ENCODE assay signal across 18 cellular contexts in the genomic region with DNA sequence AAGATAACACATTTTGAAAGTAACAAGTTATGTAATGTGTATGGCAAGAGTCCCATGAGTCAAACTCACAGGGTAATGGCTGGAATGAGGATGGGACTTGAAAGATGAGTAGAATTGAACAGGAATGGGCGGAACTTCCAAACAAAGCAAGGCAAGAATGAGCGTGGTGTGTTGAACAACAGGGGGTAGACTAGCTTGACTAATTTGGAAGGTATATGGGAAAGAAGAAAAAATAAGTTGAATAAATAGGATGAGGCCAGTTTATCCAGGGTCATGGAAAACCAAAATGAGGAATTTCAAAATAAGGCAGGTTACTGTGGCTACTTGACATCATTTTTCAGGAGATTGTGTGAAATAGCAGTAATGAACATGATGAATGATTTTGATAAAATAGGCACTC. TPM values are rescaled to one million over a fixed set of nuclear protein-coding genes. Genes with fewer than 3 reads are reported as not detected.
A peak's percentile ranks its signal among the peaks of the same experiment; 100 is the strongest.
DNase-seq lines count a peak whose midpoint lies in the region; ATAC-seq, FAIRE-seq and TF ChIP-seq lines count a peak whose summit lies in the region.
"Had no signal": no experiment of that assay in that cellular context is flagged by ENCODE, and none has a peak within 500 bp of the region (broad histone marks: within the 10 kb centered on the region; RNA-seq: fewer than 3 reads in every experiment).

No MANE protein-coding gene starts in this region.

- CTCF ChIA-PET in MCF 10A (lab: Yijun Ruan, JAX): no interaction called here
- CTCF ChIA-PET in H1 (lab: Charles Lee; ENCODE audit: partially characterized antibody): no interaction called here

- H3K79me2 ChIP-seq in H1 (ENCODE audit: control insufficient read depth in 1 of 2, insufficient read depth in 2 of 2, low read length in 2 of 2): 0 out of 4 replicates have a peak, but pooled peaks cover 0 to 4% of the 10 kb centered on the region in 2 experiments

- H3K4me1 ChIP-seq in breast epithelium: peaks cover 0 to 6% of the 10 kb centered on the region in 2 donors
- H3K4me1 ChIP-seq in H1 (replicated peaks in 1 of 4; ENCODE audit: control insufficient read depth in 3 of 4, insufficient read depth in 4 of 4, low read length in 3 of 4): peaks cover 3 to 28% (median 25%) of the 10 kb centered on the region in 4 experiments; a peak in 6 of 7 replicates

- H2AFZ ChIP-seq in H1 (ENCODE audit: low read length): no peak overlapping the region

- no peak overlapping the region for H3K14ac ChIP-seq in H1 (ENCODE audit: insufficient read length)

- no peaks in the 10 kb centered on the region for H3K79me1 ChIP-seq in H1 (ENCODE audit: low read depth, low read length)

- no peak for TF ChIP-seq CTCF in MCF 10A (IDR thresholded peaks at IDR 0.05; ENCODE audit: unreplicated experiment)
- TF ChIP-seq CTCF in breast epithelium (IDR thresholded peaks at IDR 0.05): no peak
- TF ChIP-seq CTCF in H1 (IDR thresholded peaks at IDR 0.05; ENCODE audit: control extremely low read depth in 1 of 3, insufficient read depth in 1 of 3, low read depth in 1 of 3, low read length in 3 of 3): no peak

- TF ChIP-seq POLR2A in breast epithelium (IDR thresholded peaks at IDR 0.05) (no peak), H1 (IDR thresholded peaks at IDR 0.05; ENCODE audit: control extremely low read depth in 1 of 2, low read depth in 2 of 2, low read length in 2 of 2) (no peak; a peak in 1 of 3 replicates)

- peak overlapping the region; percentile 96 for H4K91ac ChIP-seq in H1 (replicated peaks; ENCODE audit: insufficient read length, low read length)

- H3K36me3 ChIP-seq in breast epithelium: no peaks in the 10 kb centered on the region
- H3K36me3 ChIP-seq in H1 (ENCODE audit: control insufficient read depth in 2 of 4, insufficient read depth in 4 of 4, low read length in 3 of 4): no peaks in the 10 kb centered on the region
- H3K36me3 ChIP-seq: BLaER1 treated with 17β-estradiol and CSF1 and Interleukin-3, amounts not matched to agents 10 nM and 100 nM had no signal

- intact Hi-C loops in MCF 10A (cut with micrococcal nuclease): loop anchor here (5.0 kb wide), 1 partner anchor 204 kb away; no protein-coding TSS in a partner anchor
- intact Hi-C loops in breast epithelium (cut with DNase I; ENCODE audit: low total_unique reads): no loop called here

- no peak for ATAC-seq in HG03520 (IDR thresholded peaks at IDR 0.05; ENCODE audit: unreplicated experiment)

- H3K18ac ChIP-seq in H1 (ENCODE audit: extremely low read depth, low read length): no peak overlapping the region

- TF ChIP-seq RAD21 in H1 (IDR thresholded peaks at IDR 0.05 in 1 of 2, conservative IDR thresholded peaks at IDR 0.05 in 1 of 2; ENCODE audit: low read depth in 2 of 2, low read length in 2 of 2): no peak

- no peaks in the 10 kb centered on the region for H3K9me3 ChIP-seq in breast epithelium
- no peaks in the 10 kb centered on the region for H3K9me3 ChIP-seq in H1 (ENCODE audit: insufficient read depth in 2 of 2, low read depth in 1 of 2, low read length in 1 of 2)
- H3K9me3 ChIP-seq: BLaER1 treated with 17β-estradiol and CSF1 and Interleukin-3, amounts not matched to agents 10 nM and 100 nM; SJSA1 had no signal

- no peaks in the 10 kb centered on the region for H3K9me3 Mint-ChIP-seq in MCF 10A (ENCODE audit: unreplicated experiment)

- peak overlapping the region; percentile 67 for H4K5ac ChIP-seq in H1 (ENCODE audit: insufficient read length, low read depth, low read length)

- 0 out of 2 replicates have a peak overlapping the region, but pooled peaks have one; percentile 62 for H2BK20ac ChIP-seq in H1 (ENCODE audit: low read length)

- H3K27ac ChIP-seq in breast epithelium (no peak overlapping the region), H1 (ENCODE audit: low read depth, low read length) (peak overlapping the region; percentile 31; the same call in 1 of the 2 replicates)
- H3K27ac ChIP-seq: 22Rv1; BLaER1 treated with 17β-estradiol and CSF1 and Interleukin-3, amounts not matched to agents 10 nM and 100 nM; RWPE1; SJSA1 had no signal

- H3K4ac ChIP-seq in H1 (replicated peaks; ENCODE audit: insufficient read length, low read depth, low read length): no peak overlapping the region

- peak; percentile 70 for FAIRE-seq in H1 (lab: Jason Lieb, UNC)
- FAIRE-seq: GM18507, GM19239 had no signal

- no peak overlapping the region for H2AK5ac ChIP-seq in H1 (ENCODE audit: low read depth, low read length)

- H3K56ac ChIP-seq in H1 (replicated peaks; ENCODE audit: insufficient read length, low read depth, low read length): no peak overlapping the region

- H4K8ac ChIP-seq in H1 (ENCODE audit: extremely low read depth, insufficient read depth, low read length): no peak overlapping the region

- no peak overlapping the region for H2BK15ac ChIP-seq in H1 (ENCODE audit: low read length)

- H3K4me3 ChIP-seq in breast epithelium: no peak overlapping the region
- peak overlapping the region in 2 of 4 experiments; percentile 3 to 70; a peak in 2 of 8 replicates for H3K4me3 ChIP-seq in H1 (ENCODE audit: extremely low read depth in 1 of 4, insufficient read depth in 2 of 4, low read depth in 3 of 4, low read length in 4 of 4)
- H3K4me3 ChIP-seq: BLaER1 treated with 17β-estradiol and CSF1 and Interleukin-3, amounts not matched to agents 10 nM and 100 nM; SJSA1 had no signal

- H3K27me3 ChIP-seq in breast epithelium: no peaks in the 10 kb centered on the region
- H3K27me3 ChIP-seq in H1 (replicated peaks in 1 of 4; ENCODE audit: control insufficient read depth in 3 of 4, extremely low read depth in 1 of 4, insufficient read depth in 3 of 4, low read length in 3 of 4): peaks cover 0 to under 1% (median 0%) of the 10 kb centered on the region in 4 experiments; a peak in 1 of 7 replicates
- H3K27me3 ChIP-seq: BLaER1 treated with 17β-estradiol and CSF1 and Interleukin-3, amounts not matched to agents 10 nM and 100 nM; SJSA1 had no signal

- peak; percentile 8 for DNase-seq in MCF 10A (ENCODE audit: unreplicated experiment)
- DNase-seq in breast epithelium (ENCODE audit: low spot score in 2 of 2): no peak
- no peak for DNase-seq in H1 (ENCODE audit: low read depth in 1 of 2, low spot score in 2 of 2)
- DNase-seq in iPS-NIHi11 (ENCODE audit: low spot score): peak; percentile 9
- DNase-seq in NCI-H345 (lab: John Stamatoyannopoulos, UW): no peak
- DNase-seq in HPDE6-E6E7 (ENCODE audit: extremely low spot score): no peak
- no peak for DNase-seq in DMS53 treated with DMSO at 0.1 percent for 48 hours (lab: John Stamatoyannopoulos, UW; ENCODE audit: unreplicated experiment)
- DNase-seq: EL, Kasumi-1, NCI-H1930, NCI-H524 treated with DMSO at 0.1 percent for 48 hours had no signal

- H3K27me3 Mint-ChIP-seq in MCF 10A (ENCODE audit: insufficient read depth, unreplicated experiment): no peaks in the 10 kb centered on the region

- POLR2A ChIA-PET in MCF 10A (lab: Yijun Ruan, JAX) (interaction anchor here (0.7 kb wide), 1 partner anchor 61 kb away, joined by 3 read pairs; no protein-coding TSS in a partner anchor), H1 (lab: Charles Lee; ENCODE audit: partially characterized antibody) (interaction anchor here (0.8 to 1.9 kb wide), 2 partner anchors 39 to 158 kb away, joined by 3 read pairs; no protein-coding TSS in a partner anchor)

- peak overlapping the region; percentile 97 for H2BK120ac ChIP-seq in H1 (replicated peaks; ENCODE audit: low read depth, low read length)

- H3K4me3 Mint-ChIP-seq in MCF 10A (ENCODE audit: unreplicated experiment): no peak overlapping the region

- TF ChIP-seq EP300 in H1 (IDR thresholded peaks at IDR 0.05; ENCODE audit: borderline replicate concordance in 1 of 2, low read depth in 2 of 2, low read length in 2 of 2): no peak

- no peak overlapping the region for H3K23ac ChIP-seq in H1 (ENCODE audit: insufficient read length)

- no TSS peak for BruUV-seq in MCF 10A (replicated peaks; lab: Mats Ljungman, UMichigan)

- peak overlapping the region; percentile 32; the same call in 1 of the 2 replicates for H2BK12ac ChIP-seq in H1 (ENCODE audit: low read depth, low read length)

- H3K4me1 Mint-ChIP-seq in MCF 10A (ENCODE audit: insufficient read depth, unreplicated experiment): peaks cover 17% of the 10 kb centered on the region

- H4K20me1 ChIP-seq in H1 (replicated peaks in 1 of 2; ENCODE audit: control insufficient read depth in 1 of 2, insufficient read depth in 2 of 2, low read length in 2 of 2): no peaks in the 10 kb centered on the region
- H4K20me1 ChIP-seq: BLaER1 treated with 17β-estradiol and CSF1 and Interleukin-3, amounts not matched to agents 10 nM and 100 nM had no signal

- peak overlapping the region; percentile 49 to 96 for H3K4me2 ChIP-seq in H1 (ENCODE audit: insufficient read depth in 1 of 2, low read depth in 2 of 2, low read length in 2 of 2)
- H3K4me2 ChIP-seq: BLaER1 treated with 17β-estradiol and CSF1 and Interleukin-3, amounts not matched to agents 10 nM and 100 nM had no signal

- no peak overlapping the region for H3K27ac Mint-ChIP-seq in MCF 10A (ENCODE audit: low read depth, unreplicated experiment)

- H3K9ac ChIP-seq in H1 (replicated peaks in 1 of 4; ENCODE audit: extremely low read depth in 1 of 4, low read depth in 3 of 4, low read length in 3 of 4): no peak overlapping the region
- H3K9ac ChIP-seq: BLaER1 treated with 17β-estradiol and CSF1 and Interleukin-3, amounts not matched to agents 10 nM and 100 nM had no signal

- H3K36me3 Mint-ChIP-seq in MCF 10A (ENCODE audit: insufficient read depth, unreplicated experiment): peaks cover 10% of the 10 kb centered on the region

- WGBS in H1 (ENCODE audit: extremely low coverage in 1 of 2, insufficient coverage in 1 of 2, insufficient read length in 1 of 2, insufficient replicate concordance in 2 of 2, low coverage in 1 of 2, low lambda C conversion rate in 2 of 2, missing lambda C conversion rate in 1 of 2), 2 experiments: 11% methylated on average over 2 of the region's 2 CpGs; no CpG with 5 or more reads in 1 of the 2 experiments

- peaks cover 14% of the 10 kb centered on the region for H3K23me2 ChIP-seq in H1 (ENCODE audit: low read depth, low read length)

- H2BK5ac ChIP-seq in H1 (ENCODE audit: low read depth, low read length): peak overlapping the region; percentile 88; the same call in 1 of the 2 replicates

TF ChIP-seq in H1, 55 proteins besides CTCF, POLR2A, EP300 and RAD21 (continues in another document):
- TF ChIP-seq SP4 (IDR thresholded peaks at IDR 0.05; ENCODE audit: low read length) (no peak), SIX5 (IDR thresholded peaks at IDR 0.05; ENCODE audit: low read depth, low read length) (no peak), CBX8 (IDR thresholded peaks at IDR 0.05; ENCODE audit: borderline replicate concordance, low read depth, low read length) (no peak)

RNA-seq across cellular contexts. Expression of gene DPH6, which starts 2.5 kb away (rescaled TPM):
- total RNA-seq in MCF 10A (2022) (20.3 and 21.4 TPM in 2 replicates), breast epithelium (10 to 100 TPM; 18.0 to 25.2 (median 20.8) TPM)
- 27.5 and 30.5 TPM in 2 replicates for total RNA-seq in H1 (2021; fragmentation: NEBNext Ultra II Directional; extraction: Animal tissue kit (Norgen Biotek cat#: 25700))
- polyA plus RNA-seq in H1 (2011; rRNA removed): 14.5 and 21.6 TPM in 2 replicates
- 26.7 TPM for polyA plus RNA-seq in H1 (2011; cell fraction: cytosol; rRNA removed)
- 44.1 TPM for polyA plus RNA-seq in H1 (2011; cell fraction: nucleus; rRNA removed)
- 32.0 to 36.8 TPM (median 33.8 TPM) in 4 replicates for polyA plus RNA-seq in H1 (2012, experiment 1 of 2)
- polyA plus RNA-seq in H1 (2012, experiment 2 of 2): 3.1 TPM
- 13.6 TPM for polyA plus RNA-seq in H1 (2013, experiment 1 of 2)
- polyA plus RNA-seq in H1 (2013, experiment 2 of 2): 13.3 TPM
- 53.4 and 56.3 TPM in 2 replicates for polyA minus RNA-seq in H1 (2011; rRNA and poly(A)+ RNA removed)
- 13.4 TPM for polyA minus RNA-seq in H1 (2011; cell fraction: cytosol; rRNA and poly(A)+ RNA removed)
- polyA minus RNA-seq in H1 (2011; cell fraction: nucleus; rRNA and poly(A)+ RNA removed): 125 TPM

Comparison
In these comparisons a context has a peak if more than half of its experiments do, and no peak if none do; other contexts are left out.
1. DNase-seq: peak in MCF 10A (single experiment) and iPS-NIHi11 (single experiment); none in breast epithelium (0 of 2), H1 (0 of 2), NCI-H345 (single experiment), HPDE6-E6E7 (single experiment) and DMS53 treated with DMSO at 0.1 percent for 48 hours (single experiment).